10 cellular contexts compared by ENCODE assay signal in the genomic region with DNA sequence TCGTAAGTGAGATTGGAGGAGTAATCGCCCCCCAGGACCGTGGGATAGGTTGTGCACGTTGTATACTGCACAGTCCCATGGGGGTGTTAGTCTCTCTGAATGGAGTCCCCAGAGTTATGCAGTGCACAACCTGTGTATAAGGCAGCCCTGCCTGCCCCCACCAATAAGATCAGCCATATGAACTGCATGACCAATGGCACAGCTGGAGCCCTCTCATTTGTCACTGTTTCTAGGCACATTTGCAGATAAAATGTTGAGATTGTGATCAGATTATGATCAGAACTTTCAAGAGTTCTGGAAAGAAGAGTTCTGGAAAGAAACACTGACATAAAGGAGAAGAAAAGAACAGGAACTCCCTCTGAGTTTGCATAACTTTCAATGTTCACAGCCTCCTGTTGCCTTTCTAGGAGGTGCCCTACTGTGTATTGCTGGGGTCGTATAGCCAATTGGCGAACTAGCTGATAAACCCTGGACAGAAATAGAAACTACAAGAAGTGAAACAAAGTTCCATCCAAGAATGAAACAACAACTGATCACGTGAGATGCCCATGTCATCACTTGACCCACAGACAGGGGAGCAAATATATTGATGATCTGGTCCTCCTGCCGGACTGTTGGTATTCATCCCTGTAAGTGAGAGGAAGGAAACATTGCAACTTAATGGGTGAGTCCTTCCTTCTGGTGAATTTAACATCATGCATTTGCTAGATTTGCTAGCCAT. TPM values are rescaled to one million over a fixed set of nuclear protein-coding genes. Genes with fewer than 3 reads are reported as not detected.
A peak's percentile ranks its signal among the peaks of the same experiment; 100 is the strongest.
DNase-seq lines count a peak whose midpoint lies in the region; ATAC-seq and TF ChIP-seq lines count a peak whose summit lies in the region.
"Had no signal": no experiment of that assay in that cellular context is flagged by ENCODE, and none has a peak within 500 bp of the region (broad histone marks: within the 10 kb centered on the region; RNA-seq: fewer than 3 reads in every experiment).

No MANE protein-coding gene starts in this region.

- H3K9me2 ChIP-seq in hepatocyte (replicated peaks; ENCODE audit: insufficient read depth), result no peaks in the 10 kb centered on the region

- TF ChIP-seq POLR2A in body of pancreas (IDR thresholded peaks at IDR 0.05), result no peak

- H3K27me3 Mint-ChIP-seq in WTC11 (ENCODE audit: low read depth), result no peaks in the 10 kb centered on the region; the same call in 1 of the 2 replicates

- DNase-seq in body of pancreas (no peak), A172 (ENCODE audit: low spot score) (no peak), DMS79 treated with DMSO at 0.1 percent for 48 hours (lab: John Stamatoyannopoulos, UW) (no peak), hepatocyte (ENCODE audit: low spot score) (no peak), WTC11 (ENCODE audit: low spot score) (no peak)
- DNase-seq: NCI-H1092 had no signal

- H4K20me1 ChIP-seq in hepatocyte (ENCODE audit: insufficient read depth, poor library complexity, severe bottlenecking), result no peaks in the 10 kb centered on the region

- no peak overlapping the region for H3K27ac Mint-ChIP-seq in WTC11

- CTCF ChIA-PET in WTC11 (lab: Charles Lee), result no interaction called here

- H3K4me1 ChIP-seq in body of pancreas (no peaks in the 10 kb centered on the region), hepatocyte (ENCODE audit: insufficient read depth) (no peaks in the 10 kb centered on the region)

- POLR2A ChIA-PET in WTC11 (lab: Charles Lee), result interaction anchor here (0.6 kb wide), 1 partner anchor 34 kb away, joined by 3 read pairs; no protein-coding TSS in a partner anchor

- no peak overlapping the region for H2AFZ ChIP-seq in hepatocyte

- WGBS in body of pancreas, 2 donors, result 61 to 70% methylated on average over 8 of the region's 8 CpGs
- 88% methylated on average over 8 of the region's 8 CpGs for WGBS in hepatocyte (ENCODE audit: low lambda C conversion rate, missing lambda C conversion rate)

- H3K4me3 ChIP-seq in body of pancreas (no peak overlapping the region), hepatocyte (no peak overlapping the region)
- H3K4me3 ChIP-seq: skin epidermis had no signal

- H3K9me3 Mint-ChIP-seq in WTC11, result peaks cover 13% of the 10 kb centered on the region

- no peak overlapping the region for H3K4me2 ChIP-seq in hepatocyte

- no peak overlapping the region for H3K4me3 Mint-ChIP-seq in WTC11

- H3K9me3 ChIP-seq in body of pancreas (no peaks in the 10 kb centered on the region), hepatocyte (ENCODE audit: low read depth) (no peaks in the 10 kb centered on the region)

- no peak overlapping the region for H3K27ac ChIP-seq in body of pancreas
- H3K27ac ChIP-seq in hepatocyte, result no peak overlapping the region
- H3K27ac ChIP-seq: skin epidermis had no signal

- intact Hi-C loops in body of pancreas (cut with DNase I), result no loop called here

- no peak for TF ChIP-seq CTCF in body of pancreas (IDR thresholded peaks at IDR 0.05)
- no peak for TF ChIP-seq CTCF in hepatocyte (IDR thresholded peaks at IDR 0.05; ENCODE audit: poor library complexity)
- TF ChIP-seq CTCF in WTC11 (IDR thresholded peaks at IDR 0.05), result no peak

- peaks cover 8% of the 10 kb centered on the region for H3K36me3 Mint-ChIP-seq in WTC11

- no peaks in the 10 kb centered on the region for H3K79me2 ChIP-seq in hepatocyte

- ATAC-seq in GM18499 (IDR thresholded peaks at IDR 0.05; ENCODE audit: insufficient read depth, unreplicated experiment), result peak; percentile 94
- peak; percentile 96 for ATAC-seq in GM21367 (IDR thresholded peaks at IDR 0.05; ENCODE audit: unreplicated experiment)
- peak; percentile 98 for ATAC-seq in HG03159 (IDR thresholded peaks at IDR 0.05; ENCODE audit: unreplicated experiment)
- ATAC-seq in body of pancreas, result peak; percentile 15
- ATAC-seq in WTC11, result no peak; the same call in 1 of the 2 replicates

- H3K36me3 ChIP-seq in body of pancreas (replicated peaks in 1 of 2; ENCODE audit: insufficient read depth in 1 of 2, low read depth in 2 of 2) (no peaks in the 10 kb centered on the region), hepatocyte (replicated peaks; ENCODE audit: insufficient read depth, low read depth) (no peaks in the 10 kb centered on the region)

- H3K27me3 ChIP-seq in body of pancreas (no peaks in the 10 kb centered on the region), hepatocyte (no peaks in the 10 kb centered on the region)

- peaks cover 21% of the 10 kb centered on the region for H3K4me1 Mint-ChIP-seq in WTC11

TF ChIP-seq in WTC11, 78 proteins besides CTCF, POLR2A, EP300 and RAD21 (continues in another document):
- TF ChIP-seq TEAD1 (CRISPR knock-in tag; IDR thresholded peaks at IDR 0.05) (no peak), FOXJ3 (CRISPR knock-in tag; IDR thresholded peaks at IDR 0.05; ENCODE audit: borderline replicate concordance) (no peak), GTF2I (CRISPR knock-in tag; conservative IDR thresholded peaks at IDR 0.05) (no peak), RELA (CRISPR knock-in tag; IDR thresholded peaks at IDR 0.05; ENCODE audit: borderline replicate concordance) (no peak)
- TF ChIP-seq, protein P1, sequence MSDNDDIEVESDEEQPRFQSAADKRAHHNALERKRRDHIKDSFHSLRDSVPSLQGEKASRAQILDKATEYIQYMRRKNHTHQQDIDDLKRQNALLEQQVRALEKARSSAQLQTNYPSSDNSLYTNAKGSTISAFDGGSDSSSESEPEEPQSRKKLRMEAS (CRISPR knock-in tag; IDR thresholded peaks at IDR 0.05), result no peak
- TF ChIP-seq, protein P2, sequence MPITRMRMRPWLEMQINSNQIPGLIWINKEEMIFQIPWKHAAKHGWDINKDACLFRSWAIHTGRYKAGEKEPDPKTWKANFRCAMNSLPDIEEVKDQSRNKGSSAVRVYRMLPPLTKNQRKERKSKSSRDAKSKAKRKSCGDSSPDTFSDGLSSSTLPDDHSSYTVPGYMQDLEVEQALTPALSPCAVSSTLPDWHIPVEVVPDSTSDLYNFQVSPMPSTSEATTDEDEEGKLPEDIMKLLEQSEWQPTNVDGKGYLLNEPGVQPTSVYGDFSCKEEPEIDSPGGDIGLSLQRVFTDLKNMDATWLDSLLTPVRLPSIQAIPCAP (CRISPR knock-in tag; IDR thresholded peaks at IDR 0.05), result no peak
- TF ChIP-seq, protein P3, sequence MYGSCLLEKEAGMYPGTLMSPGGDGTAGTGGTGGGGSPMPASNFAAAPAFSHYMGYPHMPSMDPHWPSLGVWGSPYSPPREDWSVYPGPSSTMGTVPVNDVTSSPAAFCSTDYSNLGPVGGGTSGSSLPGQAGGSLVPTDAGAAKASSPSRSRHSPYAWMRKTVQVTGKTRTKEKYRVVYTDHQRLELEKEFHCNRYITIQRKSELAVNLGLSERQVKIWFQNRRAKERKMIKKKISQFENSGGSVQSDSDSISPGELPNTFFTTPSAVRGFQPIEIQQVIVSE (CRISPR knock-in tag; IDR thresholded peaks at IDR 0.05; ENCODE audit: borderline replicate concordance), result no peak
- TF ChIP-seq, protein P4, sequence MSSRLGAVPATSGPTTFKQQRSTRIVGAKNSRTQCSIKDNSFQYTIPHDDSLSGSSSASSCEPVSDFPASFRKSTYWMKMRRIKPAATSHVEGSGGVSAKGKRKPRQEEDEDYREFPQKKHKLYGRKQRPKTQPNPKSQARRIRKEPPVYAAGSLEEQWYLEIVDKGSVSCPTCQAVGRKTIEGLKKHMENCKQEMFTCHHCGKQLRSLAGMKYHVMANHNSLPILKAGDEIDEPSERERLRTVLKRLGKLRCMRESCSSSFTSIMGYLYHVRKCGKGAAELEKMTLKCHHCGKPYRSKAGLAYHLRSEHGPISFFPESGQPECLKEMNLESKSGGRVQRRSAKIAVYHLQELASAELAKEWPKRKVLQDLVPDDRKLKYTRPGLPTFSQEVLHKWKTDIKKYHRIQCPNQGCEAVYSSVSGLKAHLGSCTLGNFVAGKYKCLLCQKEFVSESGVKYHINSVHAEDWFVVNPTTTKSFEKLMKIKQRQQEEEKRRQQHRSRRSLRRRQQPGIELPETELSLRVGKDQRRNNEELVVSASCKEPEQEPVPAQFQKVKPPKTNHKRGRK (CRISPR knock-in tag; IDR thresholded peaks at IDR 0.05; ENCODE audit: borderline replicate concordance), result no peak
- TF ChIP-seq, protein P5, sequence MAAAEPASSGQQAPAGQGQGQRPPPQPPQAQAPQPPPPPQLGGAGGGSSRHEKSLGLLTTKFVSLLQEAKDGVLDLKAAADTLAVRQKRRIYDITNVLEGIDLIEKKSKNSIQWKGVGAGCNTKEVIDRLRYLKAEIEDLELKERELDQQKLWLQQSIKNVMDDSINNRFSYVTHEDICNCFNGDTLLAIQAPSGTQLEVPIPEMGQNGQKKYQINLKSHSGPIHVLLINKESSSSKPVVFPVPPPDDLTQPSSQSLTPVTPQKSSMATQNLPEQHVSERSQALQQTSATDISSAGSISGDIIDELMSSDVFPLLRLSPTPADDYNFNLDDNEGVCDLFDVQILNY (CRISPR knock-in tag; IDR thresholded peaks at IDR 0.05), result no peak

RNA-seq across cellular contexts. Expression of a gene that starts 49.6 kb away (rescaled TPM):
- total RNA-seq in body of pancreas (100 to 1,000 TPM in 1 of 2 donors, 10 to 100 TPM in 1; 77.8 to 103 TPM), hepatocyte (115 and 215 TPM in 2 replicates), WTC11 (2021) (500 to 506 TPM (median 502 TPM) in 3 replicates)
- total RNA-seq in A172 (2014; rRNA removed; shearing (Covaris generic)), result 210 and 391 TPM in 2 replicates
- polyA plus RNA-seq in hepatocyte, result 322 and 366 TPM in 2 replicates
